Comparison of ENCODE assay signal across 8 cellular contexts in the genomic region with DNA sequence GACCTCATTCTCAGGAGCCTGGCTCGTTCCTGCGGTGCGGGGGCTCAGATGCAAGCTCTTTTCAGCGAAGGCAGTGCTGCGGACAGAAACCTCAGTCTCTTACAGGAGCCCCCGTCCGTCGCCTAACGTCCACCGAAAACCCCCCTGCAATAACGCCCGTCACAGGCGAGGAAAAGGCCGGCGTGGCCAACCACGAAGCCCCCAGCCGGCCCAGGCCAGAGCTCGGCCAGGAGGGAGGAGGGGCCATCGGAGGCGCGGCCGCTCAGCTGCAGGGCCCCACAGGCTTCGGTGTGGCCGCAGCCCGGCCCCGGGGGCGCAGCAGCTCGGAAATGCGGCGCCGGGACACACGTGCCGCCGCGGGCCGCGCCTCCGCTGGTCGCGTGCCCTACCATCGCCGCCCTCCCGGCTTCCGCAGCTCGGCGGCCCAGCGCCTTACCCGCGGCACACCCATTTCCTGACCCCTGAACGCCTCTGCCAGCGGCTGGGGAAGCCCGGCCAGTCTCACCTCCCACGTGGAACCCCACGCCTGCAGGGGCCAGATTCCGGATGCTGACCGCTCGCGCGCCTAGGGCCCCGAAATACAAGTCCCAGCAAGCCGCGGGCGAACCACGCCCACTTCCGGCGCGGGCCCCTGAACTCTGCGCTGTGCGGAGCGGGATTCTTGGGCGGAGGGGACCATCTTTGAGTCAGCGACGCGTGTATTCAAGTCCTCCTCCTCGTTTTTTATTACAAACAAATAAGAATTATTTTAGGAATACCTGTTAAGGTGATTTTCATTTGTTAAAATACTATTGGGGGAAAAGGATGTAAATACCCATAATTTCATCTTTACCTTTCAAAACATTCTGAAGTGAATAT. TPM values are rescaled to one million over a fixed set of nuclear protein-coding genes. Genes with fewer than 3 reads are reported as not detected.
DNase-seq lines count a peak whose midpoint lies in the region; ATAC-seq, FAIRE-seq and TF ChIP-seq lines count a peak whose summit lies in the region.

ZNF239 (minus strand) TSS at position 582 of the 858 bp plus-strand sequence. CDS start 16,537 bp downstream, outside the sequence.

- CTCF ChIA-PET in activated CD8-positive, alpha-beta T cell treated with anti-CD3 and anti-CD28 coated beads for 36 hours (lab: Charles Lee): interaction anchor here (0.6 to 1.3 kb wide), 4 partner anchors 16 to 115 kb away, joined by 3 to 5 read pairs (median 3); no protein-coding TSS in a partner anchor

- DNase-seq in GM12892 (ENCODE audit: insufficient read length) (peak; percentile 24), NCI-H345 treated with DMSO at 0.1 percent for 48 hours (lab: John Stamatoyannopoulos, UW; ENCODE audit: unreplicated experiment) (peak; percentile 68), lower lobe of right lung (peak; percentile 95), NCI-H1105 (lab: John Stamatoyannopoulos, UW) (no peak)
- peak; percentile 92 for DNase-seq in activated CD8-positive, alpha-beta T cell treated with anti-CD3 and anti-CD28 coated beads for 36 hours
- peak; percentile 85 to 87 for DNase-seq in stimulated activated CD4-positive, alpha-beta T cell treated with anti-CD3 and anti-CD28 coated beads, Interleukin-4, amount 100 ng/mL, for 4 hours

- intact Hi-C loops in activated CD8-positive, alpha-beta T cell treated with anti-CD3 and anti-CD28 coated beads for 36 hours (cut with micrococcal nuclease): loop anchor here (5.0 kb wide), 1 partner anchor 33 kb away; the partner anchor contains the start of gene ZNF485
- intact Hi-C loops in lower lobe of right lung (cut with DNase I): no loop called here

- peaks cover 29% of the 10 kb centered on the region for H3K9me3 Mint-ChIP-seq in activated CD8-positive, alpha-beta T cell treated with anti-CD3 and anti-CD28 coated beads for 36 hours

- peaks cover 3% of the 10 kb centered on the region for H3K9me3 ChIP-seq in ectodermal cell (ENCODE audit: control insufficient read depth, low read length)
- no peaks in the 10 kb centered on the region for H3K9me3 ChIP-seq in lower lobe of right lung

- H3K4me3 ChIP-seq in ectodermal cell (ENCODE audit: insufficient read depth, low read depth, low read length): peak within 1 kb of the TSS; percentile 44
- H3K4me3 ChIP-seq in lower lobe of right lung: peak within 1 kb of the TSS; percentile 64

- H3K27me3 ChIP-seq in ectodermal cell (ENCODE audit: control insufficient read depth, insufficient read depth, low read length, poor library complexity, severe bottlenecking) (peaks cover 28% of the 10 kb centered on the region), lower lobe of right lung (ENCODE audit: low read depth) (no peaks in the 10 kb centered on the region)

- ATAC-seq in HG02759 (IDR thresholded peaks at IDR 0.05; ENCODE audit: unreplicated experiment): peak; percentile 99
- ATAC-seq in activated CD8-positive, alpha-beta T cell treated with anti-CD3 and anti-CD28 coated beads for 36 hours: peak; percentile 95
- peak; percentile 98 to 99 for ATAC-seq in lower lobe of right lung

- H3K27me3 Mint-ChIP-seq in activated CD8-positive, alpha-beta T cell treated with anti-CD3 and anti-CD28 coated beads for 36 hours: no peaks in the 10 kb centered on the region

- H3K27ac Mint-ChIP-seq in activated CD8-positive, alpha-beta T cell treated with anti-CD3 and anti-CD28 coated beads for 36 hours: peak within 1 kb of the TSS; percentile 65

- peaks cover 5% of the 10 kb centered on the region for H3K36me3 ChIP-seq in ectodermal cell (ENCODE audit: control insufficient read depth, insufficient read depth, low read length)
- no peaks in the 10 kb centered on the region for H3K36me3 ChIP-seq in lower lobe of right lung

- WGBS in ectodermal cell, 2 experiments: 4% methylated on average over 71 to 73 of the region's 75 CpGs

- POLR2A ChIA-PET in activated CD8-positive, alpha-beta T cell treated with anti-CD3 and anti-CD28 coated beads for 36 hours (lab: Charles Lee): interaction anchor here (0.6 to 1.8 kb wide), 10 partner anchors 13 to 74 kb away, joined by 3 to 8 read pairs (median 4); no protein-coding TSS in a partner anchor

- H3K36me3 Mint-ChIP-seq in activated CD8-positive, alpha-beta T cell treated with anti-CD3 and anti-CD28 coated beads for 36 hours (ENCODE audit: low read depth): peaks cover 42% of the 10 kb centered on the region

- no peak for TF ChIP-seq CTCF in activated CD8-positive, alpha-beta T cell treated with anti-CD3 and anti-CD28 coated beads for 36 hours (IDR thresholded peaks at IDR 0.05)
- no peak for TF ChIP-seq CTCF in lower lobe of right lung (IDR thresholded peaks at IDR 0.05)

- H3K4me1 ChIP-seq in ectodermal cell (ENCODE audit: control insufficient read depth, insufficient read depth, low read length): no peaks in the 10 kb centered on the region
- H3K4me1 ChIP-seq in lower lobe of right lung: peaks cover 7% of the 10 kb centered on the region

- H3K27ac ChIP-seq in ectodermal cell (ENCODE audit: insufficient read depth, low read depth, low read length, poor library complexity, severe bottlenecking) (no peak within 1 kb of the TSS), lower lobe of right lung (peak within 1 kb of the TSS; percentile 75)

- no peak for FAIRE-seq in GM12892 (lab: Jason Lieb, UNC)

- H3K4me1 Mint-ChIP-seq in activated CD8-positive, alpha-beta T cell treated with anti-CD3 and anti-CD28 coated beads for 36 hours (ENCODE audit: low read depth): peaks cover 52% of the 10 kb centered on the region

- no peak for TF ChIP-seq POLR2A in GM12892 (IDR thresholded peaks at IDR 0.05; ENCODE audit: low read depth, low read length)

- H3K4me3 Mint-ChIP-seq in activated CD8-positive, alpha-beta T cell treated with anti-CD3 and anti-CD28 coated beads for 36 hours: peak within 1 kb of the TSS; percentile 63

RNA-seq across cellular contexts. Expression of gene ZNF239, which starts in this region (rescaled TPM):
- 0.13 TPM for polyA plus RNA-seq in GM12892 (2012; ENCODE audit: missing spikeins)
- total RNA-seq in activated CD8-positive, alpha-beta T cell treated with anti-CD3 and anti-CD28 coated beads for 36 hours: 1 to 10 TPM in 1 of 2 experiments, under 1 TPM in 1; 0.56 to 1.3 TPM
- 6.0 TPM for polyA plus RNA-seq in ectodermal cell (2013, experiment 1 of 4)
- 6.3 TPM for polyA plus RNA-seq in ectodermal cell (2013, experiment 2 of 4)
- 4.1 TPM for polyA plus RNA-seq in ectodermal cell (2013, experiment 3 of 4)
- polyA plus RNA-seq in ectodermal cell (2013, experiment 4 of 4): 5.2 TPM
- total RNA-seq in lower lobe of right lung: 2.1 TPM
